Comparison of ENCODE assay signal across 2 cellular contexts in the genomic region with DNA sequence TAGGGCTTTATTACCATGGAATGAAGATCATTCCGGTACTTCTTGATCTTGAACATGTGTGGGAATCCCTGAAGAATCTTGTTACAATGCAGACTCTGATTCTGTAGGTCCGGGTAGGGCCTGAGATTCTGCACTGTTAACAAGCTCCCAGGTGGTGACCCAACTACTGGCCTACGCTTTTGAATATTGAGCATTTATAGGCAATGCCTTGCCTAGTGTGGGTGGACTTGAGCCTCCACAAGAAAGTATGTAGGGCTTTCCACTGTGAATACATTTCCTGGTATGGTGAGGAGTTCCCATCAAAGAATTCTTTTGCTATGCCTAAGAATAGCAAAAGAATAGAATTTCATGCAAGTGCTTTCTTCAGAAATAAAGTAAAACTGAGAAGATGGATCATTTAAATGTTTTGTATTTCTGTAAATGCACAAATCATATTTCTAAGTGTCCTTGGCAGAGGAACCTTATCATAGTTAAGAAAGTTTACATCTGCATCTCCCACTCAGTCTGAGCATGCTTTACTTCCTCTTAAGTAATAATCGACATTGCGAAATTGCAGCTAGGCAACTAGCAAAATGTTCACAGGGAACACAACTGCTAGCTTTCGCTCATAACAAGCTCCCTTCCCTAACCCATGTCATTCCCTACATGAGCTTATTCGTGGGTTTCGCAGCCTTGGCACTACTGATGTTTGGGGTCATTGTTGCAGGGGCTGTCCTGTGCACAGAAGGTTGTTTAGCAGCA.
TF ChIP-seq lines count a peak whose summit lies in the region.

No MANE protein-coding gene starts in this region.

TF ChIP-seq in SK-N-SH, 30 proteins besides CTCF, POLR2A, EP300 and RAD21 (continued from another document):
- TF ChIP-seq, protein P1, sequence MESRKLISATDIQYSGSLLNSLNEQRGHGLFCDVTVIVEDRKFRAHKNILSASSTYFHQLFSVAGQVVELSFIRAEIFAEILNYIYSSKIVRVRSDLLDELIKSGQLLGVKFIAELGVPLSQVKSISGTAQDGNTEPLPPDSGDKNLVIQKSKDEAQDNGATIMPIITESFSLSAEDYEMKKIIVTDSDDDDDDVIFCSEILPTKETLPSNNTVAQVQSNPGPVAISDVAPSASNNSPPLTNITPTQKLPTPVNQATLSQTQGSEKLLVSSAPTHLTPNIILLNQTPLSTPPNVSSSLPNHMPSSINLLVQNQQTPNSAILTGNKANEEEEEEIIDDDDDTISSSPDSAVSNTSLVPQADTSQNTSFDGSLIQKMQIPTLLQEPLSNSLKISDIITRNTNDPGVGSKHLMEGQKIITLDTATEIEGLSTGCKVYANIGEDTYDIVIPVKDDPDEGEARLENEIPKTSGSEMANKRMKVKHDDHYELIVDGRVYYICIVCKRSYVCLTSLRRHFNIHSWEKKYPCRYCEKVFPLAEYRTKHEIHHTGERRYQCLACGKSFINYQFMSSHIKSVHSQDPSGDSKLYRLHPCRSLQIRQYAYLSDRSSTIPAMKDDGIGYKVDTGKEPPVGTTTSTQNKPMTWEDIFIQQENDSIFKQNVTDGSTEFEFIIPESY (IDR thresholded peaks at IDR 0.05; ENCODE audit: borderline replicate concordance, low read depth), result no peak
- TF ChIP-seq NRF1 (IDR thresholded peaks at IDR 0.05; ENCODE audit: low read depth, low read length) (no peak), FOXJ3 (CRISPR knock-in tag; IDR thresholded peaks at IDR 0.05) (no peak), REST (IDR thresholded peaks at IDR 0.05; ENCODE audit: low read depth, low read length) (no peak), CHD2 (IDR thresholded peaks at IDR 0.05; ENCODE audit: low read length, partially characterized antibody) (no peak), SIN3A (IDR thresholded peaks at IDR 0.05; ENCODE audit: borderline replicate concordance, low read depth, low read length) (no peak), ELF1 (IDR thresholded peaks at IDR 0.05) (no peak)

TF ChIP-seq in SK-N-SH treated with all-trans-retinoic acid at 6 μM for 48 hours, 23 proteins besides CTCF, POLR2A, EP300 and RAD21 (continued from another document):
- TF ChIP-seq, protein P2, sequence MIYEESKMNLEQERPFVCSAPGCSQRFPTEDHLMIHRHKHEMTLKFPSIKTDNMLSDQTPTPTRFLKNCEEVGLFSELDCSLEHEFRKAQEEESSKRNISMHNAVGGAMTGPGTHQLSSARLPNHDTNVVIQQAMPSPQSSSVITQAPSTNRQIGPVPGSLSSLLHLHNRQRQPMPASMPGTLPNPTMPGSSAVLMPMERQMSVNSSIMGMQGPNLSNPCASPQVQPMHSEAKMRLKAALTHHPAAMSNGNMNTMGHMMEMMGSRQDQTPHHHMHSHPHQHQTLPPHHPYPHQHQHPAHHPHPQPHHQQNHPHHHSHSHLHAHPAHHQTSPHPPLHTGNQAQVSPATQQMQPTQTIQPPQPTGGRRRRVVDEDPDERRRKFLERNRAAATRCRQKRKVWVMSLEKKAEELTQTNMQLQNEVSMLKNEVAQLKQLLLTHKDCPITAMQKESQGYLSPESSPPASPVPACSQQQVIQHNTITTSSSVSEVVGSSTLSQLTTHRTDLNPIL (CRISPR knock-in tag; IDR thresholded peaks at IDR 0.05; ENCODE audit: low read depth), result no peak
- TF ChIP-seq ZFP30 (CRISPR knock-in tag; IDR thresholded peaks at IDR 0.05) (no peak), ZC3H10 (CRISPR knock-in tag; IDR thresholded peaks at IDR 0.05) (no peak), ARNTL (CRISPR knock-in tag; IDR thresholded peaks at IDR 0.05; ENCODE audit: borderline replicate concordance, low read depth) (no peak), OSR1 (CRISPR knock-in tag; IDR thresholded peaks at IDR 0.05) (no peak), ZNF8 (CRISPR knock-in tag; IDR thresholded peaks at IDR 0.05) (no peak), ZFP3 (CRISPR knock-in tag; IDR thresholded peaks at IDR 0.05) (no peak), ISL1 (CRISPR knock-in tag; IDR thresholded peaks at IDR 0.05) (no peak), ZNF565 (CRISPR knock-in tag; conservative IDR thresholded peaks at IDR 0.05; ENCODE audit: low read depth) (no peak), RARB (CRISPR knock-in tag; IDR thresholded peaks at IDR 0.05) (no peak), PPARA (CRISPR knock-in tag; IDR thresholded peaks at IDR 0.05; ENCODE audit: borderline replicate concordance) (no peak)
